In genomic region chr4:181364504-181364903, GRCh38 we compare ENCODE assay signal across 20 cellular contexts.
"Had no signal": no experiment of that assay in that cellular context is flagged by ENCODE, and none has a peak within 500 bp of the region (broad histone marks: within the 10 kb centered on the region; RNA-seq: fewer than 3 reads in every experiment).

No MANE protein-coding gene starts in this region.

- H3K4me1 Mint-ChIP-seq: activated B cell treated with CpG ODN at 0.5 μM for 24 hours; activated naive CD8-positive, alpha-beta T cell treated with anti-CD3 and anti-CD28 coated beads for 36 hours; immature natural killer cell had no signal

- H3K4me3 ChIP-seq: gastrocnemius medialis, heart left ventricle, lower lobe of right lung, psoas muscle, transverse colon had no signal

- H3K27me3 ChIP-seq: gastrocnemius medialis, heart left ventricle, transverse colon had no signal

- H3K36me3 Mint-ChIP-seq: activated naive CD8-positive, alpha-beta T cell treated with anti-CD3 and anti-CD28 coated beads for 36 hours; immature natural killer cell had no signal

- H3K27ac ChIP-seq: gastrocnemius medialis, heart left ventricle, lower lobe of right lung, psoas muscle, transverse colon had no signal

- H3K27me3 Mint-ChIP-seq: activated B cell treated with CpG ODN at 0.5 μM for 24 hours; activated naive CD8-positive, alpha-beta T cell treated with anti-CD3 and anti-CD28 coated beads for 36 hours; effector memory CD8-positive, alpha-beta T cell had no signal

- H3K9me3 ChIP-seq: gastrocnemius medialis, heart left ventricle, lower lobe of right lung, psoas muscle, transverse colon had no signal

- ATAC-seq: activated CD8-positive, alpha-beta T cell treated with anti-CD3 and anti-CD28 coated beads, Interleukin-2, amount 10 ng/mL, durations not matched to agents 7 days and 5 days; activated T-cell treated with anti-CD3 and anti-CD28 coated beads, Interleukin-2, amount 50 U/mL, for 72 hours; effector memory CD8-positive, alpha-beta T cell; gastrocnemius medialis; heart left ventricle; left colon; lower lobe of right lung; psoas muscle; sciatic nerve; stimulated activated naive CD8-positive, alpha-beta T cell treated with anti-CD3 and anti-CD28 coated beads, Interleukin-15, Interleukin-2, amounts not matched to agents 100 U/mL and 50 U/mL, for 24 hours had no signal

- H3K36me3 ChIP-seq: gastrocnemius medialis, heart left ventricle, lower lobe of right lung, transverse colon had no signal

- H3K27ac Mint-ChIP-seq: activated B cell treated with CpG ODN at 0.5 μM for 24 hours; activated CD8-positive, alpha-beta T cell treated with anti-CD3 and anti-CD28 coated beads, Interleukin-2, amount 10 ng/mL, durations not matched to agents 7 days and 5 days; activated naive CD8-positive, alpha-beta T cell treated with anti-CD3 and anti-CD28 coated beads for 36 hours; activated T-cell treated with anti-CD3 and anti-CD28 coated beads, Interleukin-2, amount 50 U/mL, for 72 hours; effector memory CD8-positive, alpha-beta T cell; immature natural killer cell had no signal

- DNase-seq: activated B cell treated with CpG ODN at 0.5 μM for 24 hours; activated CD4-positive, alpha-beta T cell treated with anti-CD3 and anti-CD28 coated beads for 48 hours; activated CD8-positive, alpha-beta memory T cell treated with anti-CD3 and anti-CD28 coated beads, Interleukin-2, amount 50 U/mL, for 48 hours; activated CD8-positive, alpha-beta T cell treated with anti-CD3 and anti-CD28 coated beads, Interleukin-2, amount 10 ng/mL, durations not matched to agents 7 days and 5 days; activated gamma-delta T cell treated with Interleukin-2 at 50 U/mL for 16 hours; activated naive CD8-positive, alpha-beta T cell treated with anti-CD3 and anti-CD28 coated beads for 36 hours; activated T-cell treated with anti-CD3 and anti-CD28 coated beads, Interleukin-2, amount 50 U/mL, for 72 hours; cerebellar nuclear complex; dermis blood vessel endothelial cell; effector memory CD8-positive, alpha-beta T cell; gastrocnemius medialis; heart left ventricle; immature natural killer cell; left colon; lower lobe of right lung; midbrain; psoas muscle; stimulated activated naive CD8-positive, alpha-beta T cell treated with anti-CD3 and anti-CD28 coated beads, Interleukin-15, Interleukin-2, amounts not matched to agents 100 U/mL and 50 U/mL, for 24 hours; transverse colon had no signal

- H3K4me1 ChIP-seq: gastrocnemius medialis, heart left ventricle, lower lobe of right lung, psoas muscle, transverse colon had no signal

- H3K4me3 Mint-ChIP-seq: activated B cell treated with CpG ODN at 0.5 μM for 24 hours; activated CD8-positive, alpha-beta T cell treated with anti-CD3 and anti-CD28 coated beads, Interleukin-2, amount 10 ng/mL, durations not matched to agents 7 days and 5 days; activated naive CD8-positive, alpha-beta T cell treated with anti-CD3 and anti-CD28 coated beads for 36 hours; activated T-cell treated with anti-CD3 and anti-CD28 coated beads, Interleukin-2, amount 50 U/mL, for 72 hours; effector memory CD8-positive, alpha-beta T cell; immature natural killer cell had no signal
